In genomic region chr6:30163090-30163917, GRCh38 we compare ENCODE assay signal across 11 cellular contexts. TPM values are rescaled to one million over a fixed set of nuclear protein-coding genes. Genes with fewer than 3 reads are reported as not detected.
A peak's percentile ranks its signal among the peaks of the same experiment; 100 is the strongest.
DNase-seq lines count a peak whose midpoint lies in the region; ATAC-seq, FAIRE-seq and TF ChIP-seq lines count a peak whose summit lies in the region.
"Had no signal": no experiment of that assay in that cellular context is flagged by ENCODE, and none has a peak within 500 bp of the region (broad histone marks: within the 10 kb centered on the region; RNA-seq: fewer than 3 reads in every experiment).

Gene TRIM15 (plus strand): TSS chr6:30163546. CDS start chr6:30163685, 139 bp downstream.

- TF ChIP-seq CTCF in Calu3 (IDR thresholded peaks at IDR 0.05; ENCODE audit: unreplicated experiment) = no peak
- TF ChIP-seq CTCF in RWPE2 (IDR thresholded peaks at IDR 0.05; ENCODE audit: poor library complexity, severe bottlenecking) = no peak

- peaks cover 24% of the 10 kb centered on the region for H3K36me3 Mint-ChIP-seq in Calu3 (ENCODE audit: insufficient read depth, unreplicated experiment)
- no peaks in the 10 kb centered on the region for H3K36me3 Mint-ChIP-seq in activated naive CD8-positive, alpha-beta T cell

- H3K4me3 ChIP-seq in RWPE2 (ENCODE audit: severe bottlenecking) (no peak within 1 kb of the TSS), small intestine (ENCODE audit: low read depth in 1 of 2, low read length in 2 of 2) (peak within 1 kb of the TSS in 1 of 2 donors; percentile 75)
- H3K4me3 ChIP-seq: right atrium auricular region had no signal

- H3K4me3 Mint-ChIP-seq in Calu3 (ENCODE audit: low read depth, unreplicated experiment) = peak within 1 kb of the TSS; percentile 94
- peak within 1 kb of the TSS; percentile 2 for H3K4me3 Mint-ChIP-seq in activated naive CD8-positive, alpha-beta T cell

- FAIRE-seq in small intestine (lab: Jason Lieb, UNC) = no peak

- DNase-seq in Calu3 (peak; percentile 84), RWPE2 (ENCODE audit: low spot score) (no peak), small intestine (peak; percentile 98), KG1 (lab: John Stamatoyannopoulos, UW) (no peak)
- DNase-seq: dermis blood vessel endothelial cell, NCI-H2029 had no signal

- ATAC-seq in RWPE2 (ENCODE audit: low read depth) (peak; percentile 70), HG03571 (IDR thresholded peaks at IDR 0.05; ENCODE audit: unreplicated experiment) (no peak), HG02884 (IDR thresholded peaks at IDR 0.05; ENCODE audit: unreplicated experiment) (no peak), HG03520 (IDR thresholded peaks at IDR 0.05; ENCODE audit: unreplicated experiment) (no peak)

- intact Hi-C loops in Calu3 (cut with micrococcal nuclease; ENCODE audit: unreplicated experiment) = no loop called here

- H3K9me3 ChIP-seq in RWPE2 (ENCODE audit: severe bottlenecking) (no peaks in the 10 kb centered on the region), small intestine (ENCODE audit: control insufficient read depth, low read depth) (no peaks in the 10 kb centered on the region)
- H3K9me3 ChIP-seq: right atrium auricular region had no signal

- H3K27ac Mint-ChIP-seq in Calu3 (ENCODE audit: unreplicated experiment) = peak within 1 kb of the TSS; percentile 77
- H3K27ac Mint-ChIP-seq in activated naive CD8-positive, alpha-beta T cell = no peak within 1 kb of the TSS

- H3K27me3 Mint-ChIP-seq in Calu3 (ENCODE audit: unreplicated experiment) = no peaks in the 10 kb centered on the region
- peaks cover 7% of the 10 kb centered on the region for H3K27me3 Mint-ChIP-seq in activated naive CD8-positive, alpha-beta T cell

- H3K9me3 Mint-ChIP-seq in Calu3 (ENCODE audit: low read depth, unreplicated experiment) = no peaks in the 10 kb centered on the region
- H3K9me3 Mint-ChIP-seq in activated naive CD8-positive, alpha-beta T cell (ENCODE audit: low read depth) = no peaks in the 10 kb centered on the region

- BruUV-seq in Calu3 (replicated peaks; lab: Mats Ljungman, UMichigan) = TSS peak; percentile 68

- WGBS in small intestine, 3 donors = 16 to 59% (median 22%) methylated on average over 30 to 31 of the region's 31 CpGs

- H3K4me1 Mint-ChIP-seq in Calu3 (ENCODE audit: low read depth, unreplicated experiment) = peaks cover 31% of the 10 kb centered on the region
- H3K4me1 Mint-ChIP-seq in activated naive CD8-positive, alpha-beta T cell (ENCODE audit: low read depth) = peaks cover 21% of the 10 kb centered on the region

- H3K27ac ChIP-seq in RWPE2 (ENCODE audit: poor library complexity, severe bottlenecking) (no peak within 1 kb of the TSS), small intestine (ENCODE audit: low read depth in 1 of 2, low read length in 1 of 2) (peak within 1 kb of the TSS; percentile 83 to 94)
- H3K27ac ChIP-seq: right atrium auricular region had no signal

- CTCF ChIA-PET in Calu3 (lab: Charles Lee) = interaction anchor here (0.6 to 1.3 kb wide), 3 partner anchors 12 to 62 kb away, joined by 3 read pairs; no protein-coding TSS in a partner anchor

- H3K4me1 ChIP-seq in RWPE2 (ENCODE audit: insufficient read depth, poor library complexity, severe bottlenecking) (peaks cover 6% of the 10 kb centered on the region), small intestine (ENCODE audit: control insufficient read depth in 2 of 2, insufficient read depth in 1 of 2, low read depth in 1 of 2, low read length in 1 of 2) (no peaks in the 10 kb centered on the region)
- H3K4me1 ChIP-seq: right atrium auricular region had no signal

- H3K36me3 ChIP-seq in RWPE2 (ENCODE audit: low read depth) (no peaks in the 10 kb centered on the region), small intestine (ENCODE audit: control insufficient read depth in 2 of 2, insufficient read depth in 2 of 2, low read length in 2 of 2) (peaks cover 0 to 12% of the 10 kb centered on the region in 2 donors)
- H3K36me3 ChIP-seq: right atrium auricular region had no signal

- H3K27me3 ChIP-seq in RWPE2 (ENCODE audit: insufficient read depth, poor library complexity, severe bottlenecking) = no peaks in the 10 kb centered on the region
- H3K27me3 ChIP-seq in small intestine (ENCODE audit: control insufficient read depth in 2 of 2, insufficient read depth in 2 of 2, low read length in 2 of 2) = no peaks in the 10 kb centered on the region
- H3K27me3 ChIP-seq: right atrium auricular region had no signal

RNA-seq across cellular contexts. Expression of gene TRIM15, which starts in this region (rescaled TPM):
- total RNA-seq in Calu3 (2022) = 11.8 and 13.5 TPM in 2 replicates
- polyA plus RNA-seq in small intestine = 100 to 1,000 TPM in 1 of 3 donors, 10 to 100 TPM in 2; 26.1 to 122 (median 83.6) TPM
- total RNA-seq: dermis blood vessel endothelial cell, right atrium auricular region had no signal

Comparison
In these comparisons a context has a peak if more than half of its experiments do, and no peak if none do; other contexts are left out.
1. DNase-seq: peak in Calu3 (single experiment) and small intestine (single experiment); none in RWPE2 (single experiment) and KG1 (single experiment).